In genomic region chr6:35687658-35688604, GRCh38 we compare ENCODE assay signal across 8 cellular contexts. TPM values are rescaled to one million over a fixed set of nuclear protein-coding genes. Genes with fewer than 3 reads are reported as not detected.
A peak's percentile ranks its signal among the peaks of the same experiment; 100 is the strongest.
DNase-seq lines count a peak whose midpoint lies in the region; ATAC-seq and TF ChIP-seq lines count a peak whose summit lies in the region.

No MANE protein-coding gene starts in this region.

- peak overlapping the region; percentile 45 for H3K27ac Mint-ChIP-seq in Caco-2 (ENCODE audit: unreplicated experiment)
- H3K27ac Mint-ChIP-seq in activated naive CD8-positive, alpha-beta T cell: peak overlapping the region; percentile 93

- H3K27ac ChIP-seq in left ventricle myocardium inferior (replicated peaks) (peak overlapping the region; percentile 99), aorta (ENCODE audit: low read depth in 1 of 2, low read length in 2 of 2) (peak overlapping the region; percentile 15 to 86)

- intact Hi-C loops in Caco-2 (cut with micrococcal nuclease; ENCODE audit: unreplicated experiment) (no loop called here), left ventricle myocardium inferior (cut with micrococcal nuclease) (loop anchor here (2.0 to 5.0 kb wide), 2 partner anchors 39 to 106 kb away; no protein-coding TSS in a partner anchor), posterior vena cava (cut with DNase I) (loop anchor here (2.0 to 10.0 kb wide), 5 partner anchors 49 to 1906 kb away; partner anchors contain the start of gene ARMC12 (in 2 of the 2)), aorta (cut with DNase I) (loop anchor here (2.0 to 10.0 kb wide), 5 partner anchors 41 to 106 kb away; no protein-coding TSS in a partner anchor)

- peak; percentile 37 for ATAC-seq in aorta (ENCODE audit: low FRiP score)

- no peaks in the 10 kb centered on the region for H3K36me3 ChIP-seq in Caco-2 (ENCODE audit: control insufficient read depth, insufficient read depth, low read length)
- H3K36me3 ChIP-seq in left ventricle myocardium inferior: peaks cover 18% of the 10 kb centered on the region
- H3K36me3 ChIP-seq in aorta (ENCODE audit: control insufficient read depth in 1 of 2, insufficient read depth in 2 of 2, low read length in 1 of 2): no peaks in the 10 kb centered on the region

- H3K27me3 ChIP-seq in Caco-2 (replicated peaks; ENCODE audit: control insufficient read depth, insufficient read depth, low read length) (no peaks in the 10 kb centered on the region), left ventricle myocardium inferior (ENCODE audit: low read depth) (no peaks in the 10 kb centered on the region), aorta (ENCODE audit: control insufficient read depth in 1 of 2, insufficient read depth in 2 of 2, low read length in 1 of 2) (no peaks in the 10 kb centered on the region)

- peak; percentile 62 to 66 for DNase-seq in Caco-2
- peak; percentile 70 for DNase-seq in GM20000 (ENCODE audit: low spot score)
- DNase-seq in HK-2 (ENCODE audit: unreplicated experiment): peak; percentile 65
- peak; percentile 41 for DNase-seq in SK-MEL-5 (ENCODE audit: low read depth, low spot score)
- peak; percentile 62 for DNase-seq in left ventricle myocardium inferior
- peak; percentile 89 for DNase-seq in posterior vena cava (ENCODE audit: low spot score)
- peak; percentile 77 to 88 for DNase-seq in aorta

- in situ Hi-C loops in SK-MEL-5 (cut with HindIII; ENCODE audit: low pct_unique_long_range_greater_than_20kb, low sequenced_read_pairs): no loop called here

- no peaks in the 10 kb centered on the region for H3K4me1 Mint-ChIP-seq in Caco-2 (ENCODE audit: low read depth, unreplicated experiment)
- peaks cover 22% of the 10 kb centered on the region for H3K4me1 Mint-ChIP-seq in activated naive CD8-positive, alpha-beta T cell (ENCODE audit: low read depth)

- no TSS peak for BruUV-seq in Caco-2 (replicated peaks; lab: Mats Ljungman, UMichigan)

- CTCF ChIA-PET in Caco-2 (lab: Charles Lee): no interaction called here

- H3K9me3 Mint-ChIP-seq in Caco-2 (ENCODE audit: unreplicated experiment): no peaks in the 10 kb centered on the region
- no peaks in the 10 kb centered on the region for H3K9me3 Mint-ChIP-seq in activated naive CD8-positive, alpha-beta T cell (ENCODE audit: low read depth)

- TF ChIP-seq CTCF in Caco-2 (IDR thresholded peaks at IDR 0.05; ENCODE audit: insufficient read depth in 1 of 2, low read depth in 1 of 2, low read length in 1 of 2, severe bottlenecking in 1 of 2, unreplicated experiment in 1 of 2) (no peak), GM20000 (IDR thresholded peaks at IDR 0.05; ENCODE audit: extremely low read depth, missing control alignments) (no peak), left ventricle myocardium inferior (IDR thresholded peaks at IDR 0.05; ENCODE audit: borderline replicate concordance) (no peak)

- no peaks in the 10 kb centered on the region for H3K27me3 Mint-ChIP-seq in Caco-2 (ENCODE audit: insufficient read depth, unreplicated experiment)
- H3K27me3 Mint-ChIP-seq in activated naive CD8-positive, alpha-beta T cell: no peaks in the 10 kb centered on the region

- peak overlapping the region; percentile 80 for H3K4me3 Mint-ChIP-seq in Caco-2 (ENCODE audit: unreplicated experiment)
- peak overlapping the region; percentile 99 for H3K4me3 Mint-ChIP-seq in activated naive CD8-positive, alpha-beta T cell

- H3K9me3 ChIP-seq in Caco-2 (no peaks in the 10 kb centered on the region), left ventricle myocardium inferior (replicated peaks) (no peaks in the 10 kb centered on the region), aorta (ENCODE audit: control insufficient read depth, low read length) (no peaks in the 10 kb centered on the region)

- POLR2A ChIA-PET in Caco-2 (lab: Charles Lee): no interaction called here

- 1% methylated on average over 80 to 100 of the region's 100 CpGs for WGBS in aorta, 2 donors

- H3K4me1 ChIP-seq in Caco-2 (peaks cover 14% of the 10 kb centered on the region), left ventricle myocardium inferior (peaks cover 75% of the 10 kb centered on the region), aorta (ENCODE audit: control insufficient read depth in 1 of 2, insufficient read depth in 2 of 2, low read length in 2 of 2) (no peaks in the 10 kb centered on the region)

- no peaks in the 10 kb centered on the region for H3K36me3 Mint-ChIP-seq in Caco-2 (ENCODE audit: insufficient read depth, unreplicated experiment)
- H3K36me3 Mint-ChIP-seq in activated naive CD8-positive, alpha-beta T cell: no peaks in the 10 kb centered on the region

- H3K4me3 ChIP-seq in Caco-2 (ENCODE audit: low read depth, low read length) (peak overlapping the region; percentile 47), left ventricle myocardium inferior (peak overlapping the region; percentile 97), aorta (ENCODE audit: low read length in 2 of 2) (peak overlapping the region; percentile 87 to 98)

RNA-seq across cellular contexts. Expression of gene FKBP5, which starts 0.8 kb away (rescaled TPM):
- total RNA-seq in Caco-2 (2022): 16.5 and 20.1 TPM in 2 replicates
- total RNA-seq in SK-MEL-5 (2014; rRNA removed; shearing (Covaris generic)): 4.3 and 4.6 TPM in 2 replicates
- polyA plus RNA-seq in SK-MEL-5 (2015; cell fraction: cytosol; rRNA removed): 10.1 and 11.8 TPM in 2 replicates
- 3.6 and 4.6 TPM in 2 replicates for polyA plus RNA-seq in SK-MEL-5 (2015; cell fraction: nucleus; rRNA removed)
- 101 TPM for total RNA-seq in left ventricle myocardium inferior
- total RNA-seq in posterior vena cava: 100 to 1,000 TPM in 1 of 2 donors, 10 to 100 TPM in 1; 83.1 to 193 TPM
- total RNA-seq in aorta: 10 to 100 TPM; 25.1 to 96.1 TPM
- polyA plus RNA-seq in aorta: 100 to 1,000 TPM in 1 of 2 donors, 10 to 100 TPM in 1; 79.2 to 102 TPM

RNA-seq across cellular contexts. Expression of gene ARMC12, which starts 48.9 kb away (rescaled TPM):
- total RNA-seq in Caco-2 (2022): not detected in 2 replicates
- total RNA-seq in SK-MEL-5 (2014; rRNA removed; shearing (Covaris generic)): 0.35 TPM in 1 of 2 replicates, not detected in the other
- 0.32 TPM in 1 of 2 replicates, not detected in the other for polyA plus RNA-seq in SK-MEL-5 (2015; cell fraction: cytosol; rRNA removed)
- 1.1 TPM in 1 of 2 replicates, not detected in the other for polyA plus RNA-seq in SK-MEL-5 (2015; cell fraction: nucleus; rRNA removed)
- not detected for total RNA-seq in left ventricle myocardium inferior
- 1 to 10 TPM in 1 of 2 donors, under 1 TPM in 1; 0.57 to 1.1 TPM for total RNA-seq in posterior vena cava
- 1 to 10 TPM in 1 of 2 donors, under 1 TPM in 1; 0.52 to 1.4 TPM for total RNA-seq in aorta
- 1 to 10 TPM in 1 of 2 donors, under 1 TPM in 1; 0.25 to 6.4 TPM for polyA plus RNA-seq in aorta

Comparison
In these comparisons a context has a peak if more than half of its experiments do, and no peak if none do; other contexts are left out.
1. Peak in every context shown above with its lines: DNase-seq, ATAC-seq, H3K4me3 ChIP-seq and H3K27ac ChIP-seq.
2. H3K4me3 ChIP-seq: peak in every context shown above with its lines; median percentile 97 in left ventricle myocardium inferior; 92 in aorta; 47 in Caco-2.